In the genomic region with DNA sequence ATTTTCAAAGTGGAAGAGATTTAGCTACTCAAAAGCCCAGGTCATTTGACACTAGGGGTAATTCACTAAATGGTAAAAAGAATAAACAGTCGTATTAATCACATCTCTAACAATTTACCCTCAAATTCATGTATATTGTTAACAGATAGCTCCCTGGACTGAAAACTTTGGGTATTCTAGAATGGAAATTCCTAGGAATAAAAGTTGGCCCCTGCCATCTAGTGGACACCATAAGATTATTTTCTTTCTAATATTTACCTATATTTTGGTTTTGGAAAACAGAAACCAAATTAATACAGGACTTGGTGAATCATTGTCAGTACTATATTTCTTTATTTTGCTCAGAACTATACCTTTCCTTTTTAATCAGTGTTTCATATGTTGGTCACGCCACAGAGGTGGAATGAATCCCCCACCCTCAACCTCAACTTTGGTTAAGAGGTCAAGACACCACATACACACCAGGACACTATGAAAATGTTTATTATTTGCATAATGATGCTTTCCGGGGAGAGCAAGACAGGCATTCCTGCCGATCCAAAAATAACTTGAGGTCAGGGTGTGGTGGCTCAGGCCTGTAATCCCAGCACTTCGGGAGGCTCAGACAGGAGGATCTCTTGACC, we compare ENCODE assay signal across 9 cellular contexts.
DNase-seq lines count a peak whose midpoint lies in the region; ATAC-seq and TF ChIP-seq lines count a peak whose summit lies in the region.
"Had no signal": no experiment of that assay in that cellular context is flagged by ENCODE, and none has a peak within 500 bp of the region (broad histone marks: within the 10 kb centered on the region; RNA-seq: fewer than 3 reads in every experiment).

No MANE protein-coding gene starts in this region.

- peaks cover 0 to 1% (median 0%) of the 10 kb centered on the region in 7 donors for H3K9me3 Mint-ChIP-seq in CD14-positive monocyte

- H3K27me3 Mint-ChIP-seq in CD14-positive monocyte (ENCODE audit: low read depth in 3 of 3): peaks cover 0 to 3% (median 0%) of the 10 kb centered on the region in 3 donors

- no peaks in the 10 kb centered on the region for H3K9me3 ChIP-seq in right lobe of liver

- no peaks in the 10 kb centered on the region for H3K36me3 ChIP-seq in right lobe of liver

- H3K4me3 ChIP-seq in right lobe of liver: no peak overlapping the region

- no peak overlapping the region for H3K4me3 Mint-ChIP-seq in CD14-positive monocyte

- no peak overlapping the region for H3K27ac Mint-ChIP-seq in CD14-positive monocyte

- TF ChIP-seq CTCF in right lobe of liver (IDR thresholded peaks at IDR 0.05): peak; percentile 37 to 51 (median 39)
- no peak for TF ChIP-seq CTCF in CD14-positive monocyte (IDR thresholded peaks at IDR 0.05)

- ATAC-seq in right lobe of liver (peak; percentile 60 to 76 (median 66)), HG03469 (IDR thresholded peaks at IDR 0.05; ENCODE audit: unreplicated experiment) (no peak)

- peak overlapping the region in 1 of 3 donors; percentile 21 for H3K27ac ChIP-seq in right lobe of liver

- WGBS in right lobe of liver (ENCODE audit: insufficient coverage, low coverage, low lambda C conversion rate, missing lambda C conversion rate): 32% methylated on average over 5 of the region's 5 CpGs

- no peak for TF ChIP-seq POLR2A in right lobe of liver (IDR thresholded peaks at IDR 0.05)

- no peaks in the 10 kb centered on the region for H3K4me1 ChIP-seq in right lobe of liver

- H3K4me1 Mint-ChIP-seq in CD14-positive monocyte: no peaks in the 10 kb centered on the region

- H3K36me3 Mint-ChIP-seq in CD14-positive monocyte: no peaks in the 10 kb centered on the region

- intact Hi-C loops in right lobe of liver (cut with DNase I): no loop called here
- intact Hi-C loops in CD14-positive monocyte (cut with micrococcal nuclease): no loop called here

- H3K27me3 ChIP-seq in right lobe of liver: no peaks in the 10 kb centered on the region

- DNase-seq in AG20443 (ENCODE audit: low spot score) (peak; percentile 4), HT-29 (ENCODE audit: low spot score) (peak; percentile 69), amniotic stem cell (lab: John Stamatoyannopoulos, UW) (peak; percentile 0), right lobe of liver (no peak), T-helper 2 cell (no peak), NCI-H1930 (lab: John Stamatoyannopoulos, UW) (no peak), CD14-positive monocyte (ENCODE audit: low spot score) (no peak)
- DNase-seq: islet precursor cell had no signal

Comparison
In these comparisons a context has a peak if more than half of its experiments do, and no peak if none do; other contexts are left out.
1. DNase-seq: peak in AG20443 (single experiment), HT-29 (single experiment) and amniotic stem cell (single experiment); none in right lobe of liver (0 of 3), T-helper 2 cell (0 of 5), NCI-H1930 (0 of 2) and CD14-positive monocyte (single experiment).